ENCODE assay signal across 8 cellular contexts in the genomic region with DNA sequence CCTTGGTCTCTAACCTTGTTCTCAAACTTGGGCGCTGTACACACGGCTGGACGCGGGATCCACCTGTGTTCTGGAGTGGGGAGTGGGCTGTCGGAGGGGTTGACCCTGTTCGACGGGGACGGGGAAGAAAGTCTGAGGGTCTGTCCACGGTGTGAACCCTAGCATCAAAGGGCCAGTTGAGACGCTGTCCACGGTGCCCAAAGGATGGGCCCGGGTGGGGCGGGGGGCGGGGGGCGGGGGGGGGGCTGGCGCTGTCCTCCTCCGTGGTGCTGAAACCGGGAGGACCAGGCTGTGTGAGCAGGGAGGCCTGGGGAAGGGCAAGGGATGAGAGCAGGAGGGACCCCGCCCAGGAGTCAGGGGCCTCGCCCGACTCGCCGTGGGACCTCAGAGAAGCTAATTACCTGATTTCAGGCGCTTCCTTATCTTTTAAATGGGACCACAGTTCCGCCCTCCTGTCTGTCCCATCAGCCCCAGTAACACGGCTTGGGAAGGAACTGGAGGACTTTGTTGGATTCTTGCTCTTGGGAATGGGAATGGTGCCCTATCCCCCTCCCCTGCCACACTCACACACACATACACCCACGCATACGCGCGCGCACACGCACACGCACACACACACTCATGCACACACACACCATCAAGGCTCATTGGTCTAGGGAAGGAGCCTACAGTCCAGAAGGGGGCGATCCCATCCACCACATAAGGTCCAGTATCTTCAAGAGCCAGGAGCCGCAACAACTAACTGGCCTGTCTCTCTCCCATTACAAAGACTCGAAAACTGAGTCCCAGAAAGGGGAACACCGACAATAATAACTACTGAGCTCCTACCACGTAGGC. TPM values are rescaled to one million over a fixed set of nuclear protein-coding genes. Genes with fewer than 3 reads are reported as not detected.
A peak's percentile ranks its signal among the peaks of the same experiment; 100 is the strongest.
DNase-seq lines count a peak whose midpoint lies in the region; ATAC-seq and TF ChIP-seq lines count a peak whose summit lies in the region.

No MANE protein-coding gene starts in this region.

- POLR2A ChIA-PET in activated CD8-positive, alpha-beta T cell treated with anti-CD3 and anti-CD28 coated beads, Interleukin-2, amount 10 ng/mL, durations not matched to agents 7 days and 5 days (lab: Charles Lee) = no interaction called here

- H3K27ac Mint-ChIP-seq in activated CD8-positive, alpha-beta T cell treated with anti-CD3 and anti-CD28 coated beads, Interleukin-2, amount 10 ng/mL, durations not matched to agents 7 days and 5 days = no peak overlapping the region

- no peaks in the 10 kb centered on the region for H3K9me3 Mint-ChIP-seq in activated CD8-positive, alpha-beta T cell treated with anti-CD3 and anti-CD28 coated beads, Interleukin-2, amount 10 ng/mL, durations not matched to agents 7 days and 5 days (ENCODE audit: insufficient read depth)

- intact Hi-C loops in left ventricle myocardium inferior (cut with micrococcal nuclease) = no loop called here

- no peaks in the 10 kb centered on the region for H3K9me3 ChIP-seq in left ventricle myocardium inferior (replicated peaks)

- peak overlapping the region; percentile 39 for H3K4me3 Mint-ChIP-seq in activated CD8-positive, alpha-beta T cell treated with anti-CD3 and anti-CD28 coated beads, Interleukin-2, amount 10 ng/mL, durations not matched to agents 7 days and 5 days

- peaks cover 6% of the 10 kb centered on the region for H3K4me1 Mint-ChIP-seq in activated CD8-positive, alpha-beta T cell treated with anti-CD3 and anti-CD28 coated beads, Interleukin-2, amount 10 ng/mL, durations not matched to agents 7 days and 5 days (ENCODE audit: low read depth)

- H3K27ac ChIP-seq in left ventricle myocardium inferior (replicated peaks) = no peak overlapping the region

- peaks cover 43% of the 10 kb centered on the region for H3K27me3 Mint-ChIP-seq in activated CD8-positive, alpha-beta T cell treated with anti-CD3 and anti-CD28 coated beads, Interleukin-2, amount 10 ng/mL, durations not matched to agents 7 days and 5 days (ENCODE audit: low read depth)

- H3K4me3 ChIP-seq in left ventricle myocardium inferior (peak overlapping the region; percentile 64), retinal pigment epithelial cell (ENCODE audit: low read length) (peak overlapping the region; percentile 44)

- CTCF ChIA-PET in activated CD8-positive, alpha-beta T cell treated with anti-CD3 and anti-CD28 coated beads, Interleukin-2, amount 10 ng/mL, durations not matched to agents 7 days and 5 days (lab: Charles Lee) = no interaction called here

- no peaks in the 10 kb centered on the region for H3K36me3 ChIP-seq in left ventricle myocardium inferior

- TF ChIP-seq CTCF in left ventricle myocardium inferior (IDR thresholded peaks at IDR 0.05; ENCODE audit: borderline replicate concordance) = peak; percentile 47
- TF ChIP-seq CTCF in retinal pigment epithelial cell (conservative IDR thresholded peaks at IDR 0.05; ENCODE audit: low read depth, low read length) = peak; percentile 61

- H3K4me1 ChIP-seq in left ventricle myocardium inferior = peaks cover 35% of the 10 kb centered on the region

- ATAC-seq in activated CD8-positive, alpha-beta T cell treated with anti-CD3 and anti-CD28 coated beads, Interleukin-2, amount 10 ng/mL, durations not matched to agents 7 days and 5 days = peak; percentile 48
- no peak for ATAC-seq in GM21526 (IDR thresholded peaks at IDR 0.05; ENCODE audit: low FRiP score, unreplicated experiment)

- H3K27me3 ChIP-seq in left ventricle myocardium inferior (ENCODE audit: low read depth) = peaks cover 96% of the 10 kb centered on the region

- H3K36me3 Mint-ChIP-seq in activated CD8-positive, alpha-beta T cell treated with anti-CD3 and anti-CD28 coated beads, Interleukin-2, amount 10 ng/mL, durations not matched to agents 7 days and 5 days (ENCODE audit: low read depth) = no peaks in the 10 kb centered on the region

- peak; percentile 49 for DNase-seq in A172 (ENCODE audit: low spot score)
- DNase-seq in GM03348 (ENCODE audit: low spot score) = peak; percentile 81
- peak; percentile 50 for DNase-seq in NCI-H1694 (lab: John Stamatoyannopoulos, UW)
- peak; percentile 40 for DNase-seq in activated CD8-positive, alpha-beta T cell treated with anti-CD3 and anti-CD28 coated beads, Interleukin-2, amount 10 ng/mL, durations not matched to agents 7 days and 5 days
- DNase-seq in left ventricle myocardium inferior = no peak
- DNase-seq in retinal pigment epithelial cell (ENCODE audit: low read depth) = no peak
- DNase-seq in DMS79 treated with DMSO at 0.1 percent for 48 hours (lab: John Stamatoyannopoulos, UW) = no peak

RNA-seq across cellular contexts. Expression of gene VSTM2L, which starts 1.0 kb away (rescaled TPM):
- 0.24 and 1.4 TPM in 2 replicates for total RNA-seq in A172 (2014; rRNA removed; shearing (Covaris generic))
- total RNA-seq in activated CD8-positive, alpha-beta T cell treated with anti-CD3 and anti-CD28 coated beads, Interleukin-2, amount 10 ng/mL, durations not matched to agents 7 days and 5 days = under 1 TPM in 1 of 2 experiments, not detected in 1; 0.21 TPM
- 50.3 TPM for total RNA-seq in left ventricle myocardium inferior

Comparison
In these comparisons a context has a peak if more than half of its experiments do, and no peak if none do; other contexts are left out.
1. DNase-seq: peak in A172 (single experiment), GM03348 (single experiment), NCI-H1694 (single experiment) and activated CD8-positive, alpha-beta T cell treated with anti-CD3 and anti-CD28 coated beads, Interleukin-2, amount 10 ng/mL, durations not matched to agents 7 days and 5 days (single experiment); none in left ventricle myocardium inferior (single experiment), retinal pigment epithelial cell (single experiment) and DMS79 treated with DMSO at 0.1 percent for 48 hours (single experiment).
2. RNA of gene VSTM2L, which starts 1.0 kb away (total RNA-seq): 50.3 TPM in left ventricle myocardium inferior (single experiment); 0.24 to 1.4 TPM in A172 and 0.21 TPM in activated CD8-positive, alpha-beta T cell treated with anti-CD3 and anti-CD28 coated beads, Interleukin-2, amount 10 ng/mL, durations not matched to agents 7 days and 5 days; every median in the first group is over 10 times any median in the second.